12 cellular contexts compared by ENCODE assay signal in genomic region chr19:40144151-40144550, GRCh38. TPM values are rescaled to one million over a fixed set of nuclear protein-coding genes. Genes with fewer than 3 reads are reported as not detected.
DNase-seq lines count a peak whose midpoint lies in the region; ATAC-seq, FAIRE-seq and TF ChIP-seq lines count a peak whose summit lies in the region.
"Had no signal": no experiment of that assay in that cellular context is flagged by ENCODE, and none has a peak within 500 bp of the region (broad histone marks: within the 10 kb centered on the region; RNA-seq: fewer than 3 reads in every experiment).

No MANE protein-coding gene starts in this region.

- no peak overlapping the region for H3K18ac ChIP-seq in H1 (ENCODE audit: extremely low read depth, low read length)

- no peak overlapping the region for H4K91ac ChIP-seq in H1 (replicated peaks; ENCODE audit: insufficient read length, low read length)

- H3K9me3 ChIP-seq in left ventricle myocardium inferior (replicated peaks): no peaks in the 10 kb centered on the region
- H3K9me3 ChIP-seq in OCI-LY3 (ENCODE audit: insufficient read depth, low read length): no peaks in the 10 kb centered on the region
- H3K9me3 ChIP-seq in H1 (ENCODE audit: insufficient read depth in 2 of 2, low read depth in 1 of 2, low read length in 1 of 2): no peaks in the 10 kb centered on the region
- H3K9me3 ChIP-seq in thymus (ENCODE audit: control insufficient read depth): no peaks in the 10 kb centered on the region
- no peaks in the 10 kb centered on the region for H3K9me3 ChIP-seq in PC-3 (ENCODE audit: low read length)

- H3K27ac ChIP-seq in left ventricle myocardium inferior (replicated peaks) (peak overlapping the region; percentile 9), OCI-LY3 (ENCODE audit: low read length) (no peak overlapping the region), H1 (ENCODE audit: low read depth, low read length) (no peak overlapping the region), thymus (ENCODE audit: low read depth) (peak overlapping the region; percentile 15), PC-3 (ENCODE audit: low read length) (no peak overlapping the region)

- peak overlapping the region; percentile 44; the same call in 1 of the 2 replicates for H2AFZ ChIP-seq in OCI-LY3 (ENCODE audit: low read depth, low read length)
- H2AFZ ChIP-seq in H1 (ENCODE audit: low read length): peak overlapping the region; percentile 87
- no peak overlapping the region for H2AFZ ChIP-seq in PC-3 (ENCODE audit: low read length)

- intact Hi-C loops in left ventricle myocardium inferior (cut with micrococcal nuclease) (no loop called here), Right ventricle myocardium inferior (cut with DNase I) (no loop called here), PC-3 (cut with micrococcal nuclease) (no loop called here)

- TF ChIP-seq POLR2A in H1 (IDR thresholded peaks at IDR 0.05; ENCODE audit: control extremely low read depth in 1 of 2, low read depth in 2 of 2, low read length in 2 of 2): no peak

- H3K4me3 ChIP-seq in left ventricle myocardium inferior (no peak overlapping the region), OCI-LY3 (ENCODE audit: low read length) (no peak overlapping the region), H1 (ENCODE audit: extremely low read depth in 1 of 4, insufficient read depth in 2 of 4, low read depth in 3 of 4, low read length in 4 of 4) (no peak overlapping the region), thymus (ENCODE audit: low read length) (no peak overlapping the region), PC-3 (ENCODE audit: low read length) (no peak overlapping the region)

- WGBS in H1 (ENCODE audit: extremely low coverage in 1 of 2, insufficient coverage in 1 of 2, insufficient read length in 1 of 2, insufficient replicate concordance in 2 of 2, low coverage in 1 of 2, low lambda C conversion rate in 2 of 2, missing lambda C conversion rate in 1 of 2), 2 experiments: 56% methylated on average over 4 of the region's 5 CpGs; no CpG with 5 or more reads in 1 of the 2 experiments
- 2% methylated on average over 5 of the region's 5 CpGs for WGBS in thymus

- no peaks in the 10 kb centered on the region for H3K9me2 ChIP-seq in PC-3 (replicated peaks; ENCODE audit: low read length)

- H3F3A ChIP-seq in PC-3 (ENCODE audit: low read length, unreplicated experiment): no peaks in the 10 kb centered on the region

- H3K23me2 ChIP-seq in H1 (ENCODE audit: low read depth, low read length): no peaks in the 10 kb centered on the region

- peak overlapping the region; percentile 12; the same call in 1 of the 2 replicates for H3K4me2 ChIP-seq in OCI-LY3 (ENCODE audit: low read length)
- H3K4me2 ChIP-seq in H1 (ENCODE audit: insufficient read depth in 1 of 2, low read depth in 2 of 2, low read length in 2 of 2): no peak overlapping the region; a peak in 1 of 4 replicates
- H3K4me2 ChIP-seq in PC-3 (ENCODE audit: low read length): no peak overlapping the region

- no peak for TF ChIP-seq RAD21 in H1 (IDR thresholded peaks at IDR 0.05 in 1 of 2, conservative IDR thresholded peaks at IDR 0.05 in 1 of 2; ENCODE audit: low read depth in 2 of 2, low read length in 2 of 2)

- FAIRE-seq in H1 (lab: Jason Lieb, UNC): no peak

- no peak overlapping the region for H3K9ac ChIP-seq in OCI-LY3 (ENCODE audit: low read length)
- no peak overlapping the region for H3K9ac ChIP-seq in H1 (replicated peaks in 1 of 4; ENCODE audit: extremely low read depth in 1 of 4, low read depth in 3 of 4, low read length in 3 of 4)
- H3K9ac ChIP-seq in PC-3 (ENCODE audit: low read length): no peak overlapping the region

- CTCF ChIA-PET in H1 (lab: Charles Lee; ENCODE audit: partially characterized antibody): interaction anchor here (0.6 to 1.7 kb wide), 3 partner anchors 21 to 191 kb away, joined by 3 to 6 read pairs (median 3); no protein-coding TSS in a partner anchor
- CTCF ChIA-PET in PC-3 (lab: Charles Lee): no interaction called here

- no TSS peak for BruUV-seq in PC-3 (replicated peaks; lab: Mats Ljungman, UMichigan)

- no peak overlapping the region for H2BK12ac ChIP-seq in H1 (ENCODE audit: low read depth, low read length)

- no peak overlapping the region for H2BK5ac ChIP-seq in H1 (ENCODE audit: low read depth, low read length)

- no peak overlapping the region for H2BK15ac ChIP-seq in H1 (ENCODE audit: low read length)

- POLR2A ChIA-PET in H1 (lab: Charles Lee; ENCODE audit: partially characterized antibody): interaction anchor here (0.6 kb wide), 2 partner anchors 26 to 712 kb away, joined by 3 read pairs; no protein-coding TSS in a partner anchor
- POLR2A ChIA-PET in PC-3 (lab: Charles Lee; ENCODE audit: unreplicated experiment): no interaction called here

- no peak overlapping the region for H3K4ac ChIP-seq in H1 (replicated peaks; ENCODE audit: insufficient read length, low read depth, low read length)

- H3K79me1 ChIP-seq in H1 (ENCODE audit: low read depth, low read length): no peaks in the 10 kb centered on the region

- ATAC-seq in Right ventricle myocardium inferior: no peak
- ATAC-seq in PC-3: no peak
- ATAC-seq in HG03139 (IDR thresholded peaks at IDR 0.05; ENCODE audit: unreplicated experiment): no peak
- ATAC-seq in GM18868 (IDR thresholded peaks at IDR 0.05; ENCODE audit: unreplicated experiment): no peak

- no peak overlapping the region for H4K8ac ChIP-seq in H1 (ENCODE audit: extremely low read depth, insufficient read depth, low read length)

- no peak for TF ChIP-seq CTCF in left ventricle myocardium inferior (IDR thresholded peaks at IDR 0.05; ENCODE audit: borderline replicate concordance)
- no peak for TF ChIP-seq CTCF in OCI-LY3 (IDR thresholded peaks at IDR 0.05; ENCODE audit: low read depth, low read length)
- no peak for TF ChIP-seq CTCF in H1 (IDR thresholded peaks at IDR 0.05; ENCODE audit: control extremely low read depth in 1 of 3, insufficient read depth in 1 of 3, low read depth in 1 of 3, low read length in 3 of 3)
- TF ChIP-seq CTCF in PC-3 (conservative IDR thresholded peaks at IDR 0.05; ENCODE audit: low read depth, low read length): no peak

- H3K27me3 ChIP-seq in left ventricle myocardium inferior (ENCODE audit: low read depth) (peaks cover 14% of the 10 kb centered on the region), OCI-LY3 (ENCODE audit: low read depth, low read length) (peaks cover 17% of the 10 kb centered on the region), H1 (replicated peaks in 1 of 4; ENCODE audit: control insufficient read depth in 3 of 4, extremely low read depth in 1 of 4, insufficient read depth in 3 of 4, low read length in 3 of 4) (no peaks in the 10 kb centered on the region), thymus (ENCODE audit: control insufficient read depth, insufficient read depth) (no peaks in the 10 kb centered on the region), PC-3 (ENCODE audit: low read length) (no peaks in the 10 kb centered on the region)

- no peak for TF ChIP-seq EP300 in H1 (IDR thresholded peaks at IDR 0.05; ENCODE audit: borderline replicate concordance in 1 of 2, low read depth in 2 of 2, low read length in 2 of 2)

- no peak overlapping the region for H2BK120ac ChIP-seq in H1 (replicated peaks; ENCODE audit: low read depth, low read length)

- DNase-seq in left ventricle myocardium inferior (no peak), Right ventricle myocardium inferior (ENCODE audit: missing footprints) (no peak), H1 (ENCODE audit: low read depth in 1 of 2, low spot score in 2 of 2) (no peak), PC-3 (no peak)
- DNase-seq: activated effector memory CD4-positive, alpha-beta T cell treated with anti-CD3 and anti-CD28 coated beads, Interleukin-2, amount 50 U/mL, for 16 hours; mesenchymal stem cell; NCI-H1092 treated with DMSO at 0.1 percent for 48 hours; SHP77 had no signal

- no peaks in the 10 kb centered on the region for H4K20me1 ChIP-seq in OCI-LY3 (ENCODE audit: insufficient read depth, low read length)
- H4K20me1 ChIP-seq in H1 (replicated peaks in 1 of 2; ENCODE audit: control insufficient read depth in 1 of 2, insufficient read depth in 2 of 2, low read length in 2 of 2): no peaks in the 10 kb centered on the region
- H4K20me1 ChIP-seq in PC-3 (ENCODE audit: low read length): no peaks in the 10 kb centered on the region

- H3K79me2 ChIP-seq in OCI-LY3 (ENCODE audit: low read length): no peaks in the 10 kb centered on the region
- H3K79me2 ChIP-seq in H1 (ENCODE audit: control insufficient read depth in 1 of 2, insufficient read depth in 2 of 2, low read length in 2 of 2): no peaks in the 10 kb centered on the region
- H3K79me2 ChIP-seq in PC-3 (ENCODE audit: low read length): no peaks in the 10 kb centered on the region

- no peak overlapping the region for H3K56ac ChIP-seq in H1 (replicated peaks; ENCODE audit: insufficient read length, low read depth, low read length)

- H3K4me1 ChIP-seq in left ventricle myocardium inferior (peaks cover 14% of the 10 kb centered on the region), OCI-LY3 (ENCODE audit: low read length) (peaks cover 6% of the 10 kb centered on the region; the same call in 1 of the 2 replicates), H1 (replicated peaks in 1 of 4; ENCODE audit: control insufficient read depth in 3 of 4, insufficient read depth in 4 of 4, low read length in 3 of 4) (no peaks in the 10 kb centered on the region), thymus (ENCODE audit: control insufficient read depth, insufficient read depth, low read length) (peaks cover 3% of the 10 kb centered on the region), PC-3 (ENCODE audit: insufficient read depth, low read length) (peaks cover 10% of the 10 kb centered on the region)

- H2AK5ac ChIP-seq in H1 (ENCODE audit: low read depth, low read length): no peak overlapping the region

- no peak overlapping the region for H3K23ac ChIP-seq in H1 (ENCODE audit: insufficient read length)

- no peak overlapping the region for H4K5ac ChIP-seq in H1 (ENCODE audit: insufficient read length, low read depth, low read length)

- no peak overlapping the region for H3K14ac ChIP-seq in H1 (ENCODE audit: insufficient read length)

- no peaks in the 10 kb centered on the region for H3K36me3 ChIP-seq in left ventricle myocardium inferior
- H3K36me3 ChIP-seq in OCI-LY3 (replicated peaks; ENCODE audit: low read depth, low read length): no peaks in the 10 kb centered on the region
- H3K36me3 ChIP-seq in H1 (ENCODE audit: control insufficient read depth in 2 of 4, insufficient read depth in 4 of 4, low read length in 3 of 4): no peaks in the 10 kb centered on the region
- H3K36me3 ChIP-seq in thymus (ENCODE audit: control insufficient read depth, insufficient read depth): no peaks in the 10 kb centered on the region
- no peaks in the 10 kb centered on the region for H3K36me3 ChIP-seq in PC-3 (ENCODE audit: low read depth, low read length)

- no peak overlapping the region for H2BK20ac ChIP-seq in H1 (ENCODE audit: low read length)

RNA-seq across cellular contexts. Expression of gene MAP3K10, which starts 47.1 kb away (rescaled TPM):
- total RNA-seq in left ventricle myocardium inferior (17.1 TPM), Right ventricle myocardium inferior (22.7 TPM), PC-3 (2014; rRNA removed) (11.2 and 13.0 TPM in 2 replicates)
- 15.9 and 18.3 TPM in 2 replicates for total RNA-seq in H1 (2021; fragmentation: NEBNext Ultra II Directional; extraction: Animal tissue kit (Norgen Biotek cat#: 25700))
- polyA plus RNA-seq in H1 (2011; rRNA removed) (4.9 and 9.2 TPM in 2 replicates), thymus (10.8 TPM)
- polyA plus RNA-seq in H1 (2011; cell fraction: cytosol; rRNA removed): 8.4 TPM
- 30.4 TPM for polyA plus RNA-seq in H1 (2011; cell fraction: nucleus; rRNA removed)
- 10.2 to 16.6 TPM (median 13.2 TPM) in 4 replicates for polyA plus RNA-seq in H1 (2012, experiment 1 of 2)
- polyA plus RNA-seq in H1 (2012, experiment 2 of 2): 6.7 TPM
- 8.6 TPM for polyA plus RNA-seq in H1 (2013, experiment 1 of 2)
- polyA plus RNA-seq in H1 (2013, experiment 2 of 2): 7.6 TPM
- 6.4 and 8.4 TPM in 2 replicates for polyA minus RNA-seq in H1 (2011; rRNA and poly(A)+ RNA removed)
- 11.9 TPM for polyA minus RNA-seq in H1 (2011; cell fraction: cytosol; rRNA and poly(A)+ RNA removed)
- 18.3 TPM for polyA minus RNA-seq in H1 (2011; cell fraction: nucleus; rRNA and poly(A)+ RNA removed)

RNA-seq across cellular contexts. Expression of gene ZNF780A, which starts 53.4 kb away (rescaled TPM):
- 10.3 TPM for total RNA-seq in left ventricle myocardium inferior
- 8.1 TPM for total RNA-seq in Right ventricle myocardium inferior
- 11.0 and 12.0 TPM in 2 replicates for total RNA-seq in H1 (2021; fragmentation: NEBNext Ultra II Directional; extraction: Animal tissue kit (Norgen Biotek cat#: 25700))
- 3.5 and 3.9 TPM in 2 replicates for polyA plus RNA-seq in H1 (2011; rRNA removed)
- 6.0 TPM for polyA plus RNA-seq in H1 (2011; cell fraction: cytosol; rRNA removed)
- polyA plus RNA-seq in H1 (2011; cell fraction: nucleus; rRNA removed): 4.1 TPM
- 5.2 to 10.9 TPM (median 9.6 TPM) in 4 replicates for polyA plus RNA-seq in H1 (2012, experiment 1 of 2)
- 1.6 TPM for polyA plus RNA-seq in H1 (2012, experiment 2 of 2)
- 9.6 TPM for polyA plus RNA-seq in H1 (2013, experiment 1 of 2)
- 10.8 TPM for polyA plus RNA-seq in H1 (2013, experiment 2 of 2)
- 12.2 and 17.6 TPM in 2 replicates for polyA minus RNA-seq in H1 (2011; rRNA and poly(A)+ RNA removed)
- 4.6 TPM for polyA minus RNA-seq in H1 (2011; cell fraction: cytosol; rRNA and poly(A)+ RNA removed)
- 14.7 TPM for polyA minus RNA-seq in H1 (2011; cell fraction: nucleus; rRNA and poly(A)+ RNA removed)
- 30.0 TPM for polyA plus RNA-seq in thymus
- total RNA-seq in PC-3 (2014; rRNA removed): 3.3 and 9.0 TPM in 2 replicates

Comparison
In these comparisons a context has a peak if more than half of its experiments do, and no peak if none do; other contexts are left out.
1. H3K27ac ChIP-seq: peak in left ventricle myocardium inferior (single experiment) and thymus (single experiment); none in OCI-LY3 (single experiment), H1 (single experiment) and PC-3 (single experiment).